In genomic region chr3:291028-291427, GRCh38 we compare ENCODE assay signal across 26 cellular contexts.
A peak's percentile ranks its signal among the peaks of the same experiment; 100 is the strongest.
DNase-seq lines count a peak whose midpoint lies in the region; ATAC-seq, FAIRE-seq and TF ChIP-seq lines count a peak whose summit lies in the region.
"Had no signal": no experiment of that assay in that cellular context is flagged by ENCODE, and none has a peak within 500 bp of the region (broad histone marks: within the 10 kb centered on the region; RNA-seq: fewer than 3 reads in every experiment).

No MANE protein-coding gene starts in this region.

- no peaks in the 10 kb centered on the region for H3K4me1 ChIP-seq in small intestine (ENCODE audit: control insufficient read depth in 2 of 2, insufficient read depth in 1 of 2, low read depth in 1 of 2, low read length in 1 of 2)
- no peaks in the 10 kb centered on the region for H3K4me1 ChIP-seq in SJCRH30
- H3K4me1 ChIP-seq: A549, SJSA1 had no signal

- no peak overlapping the region for H3K4me3 Mint-ChIP-seq in nephron progenitor cell
- H3K4me3 Mint-ChIP-seq: CD4-positive, alpha-beta memory T cell; T-cell had no signal

- peak; percentile 27 for ATAC-seq in HG02885 (IDR thresholded peaks at IDR 0.05; ENCODE audit: poor library complexity, unreplicated experiment)
- ATAC-seq: A549, PC-3, Right ventricle myocardium inferior, T-cell had no signal

- peaks cover 6% of the 10 kb centered on the region for H3K4me1 Mint-ChIP-seq in nephron progenitor cell

- no peaks in the 10 kb centered on the region for H3K27me3 Mint-ChIP-seq in nephron progenitor cell (ENCODE audit: low read depth, poor library complexity)

- H3K27ac ChIP-seq in epithelial cell of prostate (peak overlapping the region; percentile 69), small intestine (ENCODE audit: low read depth in 1 of 2, low read length in 1 of 2) (no peak overlapping the region), SJCRH30 (no peak overlapping the region)
- H3K27ac ChIP-seq: A549, SJSA1 had no signal

- H3K36me3 Mint-ChIP-seq in nephron progenitor cell (ENCODE audit: low read depth): no peaks in the 10 kb centered on the region
- H3K36me3 Mint-ChIP-seq: CD4-positive, alpha-beta memory T cell; T-cell had no signal

- FAIRE-seq in GM18507 (lab: Jason Lieb, UNC) (peak; percentile 57), small intestine (lab: Jason Lieb, UNC) (peak; percentile 10)
- FAIRE-seq: A549, H54 had no signal

- H3K9me3 ChIP-seq in small intestine (ENCODE audit: control insufficient read depth, low read depth) (no peaks in the 10 kb centered on the region), SJCRH30 (replicated peaks) (no peaks in the 10 kb centered on the region)
- H3K9me3 ChIP-seq: A549, SJSA1 had no signal

- DNase-seq in GM18507 (ENCODE audit: extremely low spot score, insufficient read length, low read depth) (no peak), epithelial cell of prostate (ENCODE audit: low read depth, low spot score) (no peak), small intestine (no peak), nephron progenitor cell (no peak), glomerular visceral epithelial cell (ENCODE audit: extremely low spot score) (no peak), SJCRH30 (no peak), HCEC 1CT (no peak)
- DNase-seq: AML-193; C1 segment of cervical spinal cord; CD4-positive, alpha-beta memory T cell; COR-L47; DMS53; NCI-H1092; NCI-H1417 treated with DMSO at 0.1 percent for 48 hours; NCI-H1694 treated with DMSO at 0.1 percent for 48 hours; NCI-H2081; NCI-H2227 treated with DMSO at 0.1 percent for 48 hours; NCI-H510A; NCI-H69; PC-3; T-cell had no signal

- no peaks in the 10 kb centered on the region for H3K9me3 Mint-ChIP-seq in nephron progenitor cell

- H3K27ac Mint-ChIP-seq in nephron progenitor cell: no peak overlapping the region
- H3K27ac Mint-ChIP-seq: CD4-positive, alpha-beta memory T cell; T-cell had no signal

- H3K4me3 ChIP-seq in small intestine (ENCODE audit: low read depth in 1 of 2, low read length in 2 of 2) (no peak overlapping the region), SJCRH30 (no peak overlapping the region)
- H3K4me3 ChIP-seq: A549, SJSA1 had no signal

- TF ChIP-seq CTCF in nephron progenitor cell (IDR thresholded peaks at IDR 0.05): no peak

- H3K36me3 ChIP-seq in small intestine (ENCODE audit: control insufficient read depth in 2 of 2, insufficient read depth in 2 of 2, low read length in 2 of 2): no peaks in the 10 kb centered on the region
- H3K36me3 ChIP-seq in SJCRH30: no peaks in the 10 kb centered on the region
- H3K36me3 ChIP-seq: SJSA1 had no signal

- H3K27me3 ChIP-seq in small intestine (ENCODE audit: control insufficient read depth in 2 of 2, insufficient read depth in 2 of 2, low read length in 2 of 2) (no peaks in the 10 kb centered on the region), SJCRH30 (no peaks in the 10 kb centered on the region)
- H3K27me3 ChIP-seq: SJSA1 had no signal
